Comparison of ENCODE assay signal across 8 cellular contexts in genomic region chr6:35327349-35328027, GRCh38. TPM values are rescaled to one million over a fixed set of nuclear protein-coding genes. Genes with fewer than 3 reads are reported as not detected.
DNase-seq lines count a peak whose midpoint lies in the region; ATAC-seq and TF ChIP-seq lines count a peak whose summit lies in the region.

No MANE protein-coding gene starts in this region.

- intact Hi-C loops in dorsolateral prefrontal cortex (cut with DNase I), result no loop called here

- ATAC-seq in GM21423 (IDR thresholded peaks at IDR 0.05; ENCODE audit: unreplicated experiment), result no peak

- no peaks in the 10 kb centered on the region for H3K36me3 ChIP-seq in H7 (replicated peaks; ENCODE audit: control insufficient read depth, insufficient read depth, low read length)

- peak in 47 of 56 donors; percentile 20 to 66 (median 38) for TF ChIP-seq CTCF in dorsolateral prefrontal cortex (IDR thresholded peaks at IDR 0.05 in 54 of 56, conservative IDR thresholded peaks at IDR 0.05 in 2 of 56; ENCODE audit: low read depth in 1 of 56, partially characterized antibody in 56 of 56)

- H3K27me3 ChIP-seq in H7 (ENCODE audit: control insufficient read depth, insufficient read depth, low read length) (no peaks in the 10 kb centered on the region), dorsolateral prefrontal cortex (peaks cover 0 to 6% (median 0%) of the 10 kb centered on the region in 45 donors)

- H3K27ac ChIP-seq in dorsolateral prefrontal cortex, result no peak overlapping the region

- H3K4me3 ChIP-seq in H7 (ENCODE audit: insufficient read depth, low read depth, low read length) (no peak overlapping the region), dorsolateral prefrontal cortex (no peak overlapping the region)

- DNase-seq in COLO668 (lab: John Stamatoyannopoulos, UW; ENCODE audit: unreplicated experiment) (peak; percentile 39), H7 (peak; percentile 84), NCI-H345 treated with DMSO at 0.1 percent for 48 hours (lab: John Stamatoyannopoulos, UW; ENCODE audit: unreplicated experiment) (peak; percentile 13), dorsolateral prefrontal cortex (peak in 4 of 10 donors; percentile 52 to 55 (median 52)), midbrain (lab: John Stamatoyannopoulos, UW) (peak; percentile 34)
- peak; percentile 41 to 72 for DNase-seq in activated CD4-positive, alpha-beta T cell treated with anti-CD3 and anti-CD28 coated beads, Interleukin-2, amount 50 U/mL, for 24 hours (ENCODE audit: low read depth in 1 of 2, low spot score in 1 of 2)
- peak; percentile 47 for DNase-seq in stimulated activated CD8-positive, alpha-beta memory T cell treated with anti-CD3 and anti-CD28 coated beads, Interleukin-7, amount 100 ng/mL, for 24 hours (ENCODE audit: low read depth)

RNA-seq across cellular contexts. Expression of gene PPARD, which starts 14.9 kb away (rescaled TPM):
- 1.9 and 3.2 TPM in 2 replicates for total RNA-seq in H7 (2014; rRNA removed; shearing (Covaris generic))
- 10 to 100 TPM; 26.8 to 49.1 (median 36.9) TPM for total RNA-seq in dorsolateral prefrontal cortex

RNA-seq across cellular contexts. Expression of gene DEF6, which starts 29.9 kb away (rescaled TPM):
- total RNA-seq in H7 (2014; rRNA removed; shearing (Covaris generic)), result 6.5 and 10.1 TPM in 2 replicates
- 10 to 100 TPM in 2 of 120 experiments, 1 to 10 TPM in 118; 1.6 to 10.2 (median 4.8) TPM for total RNA-seq in dorsolateral prefrontal cortex
